1 cellular context compared by ENCODE assay signal in genomic region chr19:16566702-16567101, GRCh38.
A peak's percentile ranks its signal among the peaks of the same experiment; 100 is the strongest.
TF ChIP-seq lines count a peak whose summit lies in the region.

No MANE protein-coding gene starts in this region.

TF ChIP-seq in K562, 482 proteins besides CTCF, POLR2A, EP300 and RAD21:
- TF ChIP-seq BCOR (IDR thresholded peaks at IDR 0.05) (peak; percentile 24; the same call in 1 of the 2 replicates), RBM25 (IDR thresholded peaks at IDR 0.05; ENCODE audit: low read depth, low read length, severe bottlenecking) (peak; percentile 98), TAF9B (IDR thresholded peaks at IDR 0.05; ENCODE audit: partially characterized antibody) (no peak), SMARCA5 (IDR thresholded peaks at IDR 0.05) (0 out of 2 replicates have a peak, but pooled peaks have one; percentile 20), OTX1 (CRISPR knock-in tag; IDR thresholded peaks at IDR 0.05) (no peak), XRCC3 (IDR thresholded peaks at IDR 0.05) (no peak), ZFP91 (CRISPR knock-in tag; IDR thresholded peaks at IDR 0.05) (no peak), IRF1 (CRISPR knock-in tag; IDR thresholded peaks at IDR 0.05; ENCODE audit: borderline replicate concordance) (no peak)
